ENCODE assay signal across 23 cellular contexts in genomic region chr1:165623624-165624023, GRCh38.
"Had no signal": no experiment of that assay in that cellular context is flagged by ENCODE, and none has a peak within 500 bp of the region (broad histone marks: within the 10 kb centered on the region; RNA-seq: fewer than 3 reads in every experiment).

No MANE protein-coding gene starts in this region.

- H3K27me3 ChIP-seq: dorsolateral prefrontal cortex, esophagus muscularis mucosa, heart left ventricle, hepatocyte, left lung had no signal

- H3K4me1 ChIP-seq: esophagus muscularis mucosa, foreskin keratinocyte, gastroesophageal sphincter, heart left ventricle, left lung, lower lobe of right lung had no signal

- H2AFZ ChIP-seq: hepatocyte had no signal

- H3K4me2 ChIP-seq: hepatocyte had no signal

- ATAC-seq: foreskin keratinocyte; gastroesophageal sphincter; heart left ventricle; left cardiac atrium; left lung; left ventricle myocardium superior; lower lobe of right lung; mucosa of descending colon; naive thymus-derived CD8-positive, alpha-beta T cell had no signal

- H3K27ac ChIP-seq: coronary artery, dorsolateral prefrontal cortex, esophagus muscularis mucosa, foreskin keratinocyte, gastroesophageal sphincter, heart left ventricle, hepatocyte, left lung, lower lobe of right lung had no signal

- H3K36me3 ChIP-seq: esophagus muscularis mucosa, gastroesophageal sphincter, heart left ventricle, left lung, lower lobe of right lung had no signal

- DNase-seq: dermis blood vessel endothelial cell; dorsolateral prefrontal cortex; effector CD4-positive, alpha-beta T cell; effector memory CD4-positive, alpha-beta T cell; foreskin keratinocyte; heart left ventricle; hypothalamus; left cardiac atrium; left lung; left ventricle myocardium superior; lower lobe of right lung; mesenchymal stem cell; mucosa of descending colon; naive B cell; naive thymus-derived CD8-positive, alpha-beta T cell had no signal

- FAIRE-seq: endothelial cell of umbilical vein, frontal cortex, islet of Langerhans, keratinocyte had no signal

- H3K79me2 ChIP-seq: hepatocyte had no signal

- H3K4me3 ChIP-seq: coronary artery, dorsolateral prefrontal cortex, esophagus muscularis mucosa, gastroesophageal sphincter, heart left ventricle, hepatocyte, left lung, lower lobe of right lung, mucosa of descending colon had no signal

- H3K9me3 ChIP-seq: esophagus muscularis mucosa, gastroesophageal sphincter, heart left ventricle, left lung, lower lobe of right lung, mucosa of descending colon had no signal
